Comparison of ENCODE assay signal across 8 cellular contexts in the genomic region with DNA sequence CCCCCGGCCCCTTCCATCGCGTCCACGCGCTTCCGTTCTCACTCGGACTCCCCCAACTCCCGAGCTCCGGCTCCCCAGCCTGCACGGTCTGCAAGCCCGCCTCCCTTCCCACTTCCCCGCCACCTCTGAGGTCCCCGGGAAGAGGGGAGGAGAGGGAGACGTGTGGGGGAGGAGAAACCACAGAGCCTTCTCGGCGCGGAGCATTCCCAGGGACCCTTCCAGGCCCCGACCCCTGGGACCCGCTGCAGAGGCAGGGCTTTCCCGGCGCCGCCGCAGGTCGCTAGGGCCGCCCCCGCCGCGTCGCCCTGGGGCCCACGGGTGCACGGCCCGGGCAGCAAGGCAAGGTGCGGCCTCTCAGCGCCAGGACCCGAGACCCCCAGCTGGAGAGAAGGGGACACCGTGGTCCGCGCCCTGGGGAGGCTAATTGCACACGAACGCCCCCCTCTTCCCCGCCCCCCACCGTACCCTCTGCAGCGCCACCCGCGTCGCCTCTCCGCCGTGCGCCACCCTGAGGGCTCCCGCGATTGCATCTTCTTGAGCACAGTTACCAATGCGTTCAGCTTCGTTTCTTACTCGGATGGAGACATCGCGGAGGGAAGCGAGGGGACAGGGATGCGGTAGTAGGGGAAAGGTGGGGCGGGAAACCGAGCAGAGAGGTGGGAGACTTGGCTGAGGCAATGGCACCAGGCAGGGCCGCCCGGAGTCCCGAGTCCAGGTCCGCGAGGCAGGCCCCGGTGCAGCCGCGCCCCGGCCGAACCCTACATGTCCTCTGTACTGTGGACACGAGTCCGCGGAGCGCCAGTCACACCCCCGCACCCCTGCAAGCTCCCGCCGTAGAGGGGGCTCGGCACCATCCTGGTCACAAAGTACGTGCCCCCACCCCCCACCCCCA. TPM values are rescaled to one million over a fixed set of nuclear protein-coding genes. Genes with fewer than 3 reads are reported as not detected.
DNase-seq lines count a peak whose midpoint lies in the region; ATAC-seq and TF ChIP-seq lines count a peak whose summit lies in the region.

No MANE protein-coding gene starts in this region.

- TF ChIP-seq CTCF in prostate gland (IDR thresholded peaks at IDR 0.05) = peak in 3 of 4 experiments; percentile 15 to 39 (median 20)

- no peaks in the 10 kb centered on the region for H3K27me3 ChIP-seq in SJCRH30
- no peaks in the 10 kb centered on the region for H3K27me3 ChIP-seq in right cardiac atrium (ENCODE audit: control insufficient read depth, insufficient read depth)
- no peaks in the 10 kb centered on the region for H3K27me3 ChIP-seq in prostate gland (replicated peaks; ENCODE audit: insufficient read depth)

- H3K9me3 ChIP-seq in SJCRH30 (replicated peaks) (no peaks in the 10 kb centered on the region), right cardiac atrium (ENCODE audit: control insufficient read depth, low read length) (no peaks in the 10 kb centered on the region), prostate gland (no peaks in the 10 kb centered on the region)

- H3K4me3 ChIP-seq in SJCRH30 = peak overlapping the region; percentile 88
- peak overlapping the region; percentile 79 for H3K4me3 ChIP-seq in right cardiac atrium (ENCODE audit: low read length)
- H3K4me3 ChIP-seq in prostate gland = peak overlapping the region; percentile 64 to 65

- intact Hi-C loops in right cardiac atrium (cut with DNase I) (loop anchor here (5.0 to 10.0 kb wide), 8 partner anchors 36 to 1578 kb away; partner anchors contain the start of gene MLLT10 (in 2 of the 4)), prostate gland (cut with DNase I) (loop anchor here (5.0 to 10.0 kb wide), 4 partner anchors 219 to 1491 kb away; no protein-coding TSS in a partner anchor)

- H3K4me1 ChIP-seq in SJCRH30 (peaks cover 4% of the 10 kb centered on the region; the same call in 1 of the 2 replicates), right cardiac atrium (ENCODE audit: control insufficient read depth, insufficient read depth, low read length) (no peaks in the 10 kb centered on the region), prostate gland (replicated peaks) (no peaks in the 10 kb centered on the region)

- under 1% methylated on average over 79 of the region's 79 CpGs for WGBS in right cardiac atrium
- under 1% methylated on average over 78 of the region's 79 CpGs for WGBS in prostate gland

- ATAC-seq in GM19455 (IDR thresholded peaks at IDR 0.05; ENCODE audit: unreplicated experiment) (peak; percentile 59), HG03571 (IDR thresholded peaks at IDR 0.05; ENCODE audit: unreplicated experiment) (peak; percentile 49), right cardiac atrium (peak; percentile 58 to 60), GM18870 (IDR thresholded peaks at IDR 0.05; ENCODE audit: unreplicated experiment) (no peak)

- peak; percentile 77 for DNase-seq in Caki2 (ENCODE audit: low read depth)
- DNase-seq in SJCRH30 = peak; percentile 53 to 72
- DNase-seq in right cardiac atrium = peak; percentile 48 to 86 (median 83)
- peak; percentile 39 for DNase-seq in prostate gland (ENCODE audit: low spot score)

- H3K27ac ChIP-seq in SJCRH30 (peak overlapping the region; percentile 51), angular gyrus (ENCODE audit: low read depth, low read length) (peak overlapping the region; percentile 80), right cardiac atrium (ENCODE audit: low read length) (peak overlapping the region; percentile 73), prostate gland (peak overlapping the region; percentile 48 to 52)

- TF ChIP-seq POLR2A in prostate gland (IDR thresholded peaks at IDR 0.05) = no peak

- in situ Hi-C loops in Caki2 (cut with HindIII; ENCODE audit: low pct_unique_long_range_greater_than_20kb, low sequenced_read_pairs) = no loop called here

- H3K36me3 ChIP-seq in SJCRH30 (no peaks in the 10 kb centered on the region), prostate gland (no peaks in the 10 kb centered on the region)

RNA-seq across cellular contexts. Expression of gene SKIDA1, which starts 29.0 kb away (rescaled TPM):
- 5.0 and 9.0 TPM in 2 replicates for total RNA-seq in Caki2 (2014; rRNA removed; shearing (Covaris generic); ENCODE audit: low replicate concordance)
- total RNA-seq in SJCRH30 (2014; rRNA removed; shearing (Covaris generic)) = 1.4 and 1.8 TPM in 2 replicates
- total RNA-seq in right cardiac atrium (1 to 10 TPM; 2.1 to 6.3 (median 4.6) TPM), prostate gland (1 to 10 TPM; 1.5 to 4.3 TPM)
- 0.88 TPM for polyA plus RNA-seq in right cardiac atrium

RNA-seq across cellular contexts. Expression of gene MLLT10, which starts 37.5 kb away (rescaled TPM):
- 18.9 and 30.5 TPM in 2 replicates for total RNA-seq in Caki2 (2014; rRNA removed; shearing (Covaris generic); ENCODE audit: low replicate concordance)
- total RNA-seq in SJCRH30 (2014; rRNA removed; shearing (Covaris generic)) = 34.1 and 39.3 TPM in 2 replicates
- total RNA-seq in right cardiac atrium (10 to 100 TPM; 26.6 to 36.1 (median 29.8) TPM), prostate gland (10 to 100 TPM; 31.2 to 68.3 TPM)
- 14.1 TPM for polyA plus RNA-seq in right cardiac atrium
